Comparison of ENCODE assay signal across 2 cellular contexts in genomic region chr10:103889121-103889720, GRCh38.
TF ChIP-seq lines count a peak whose summit lies in the region.

No MANE protein-coding gene starts in this region.

TF ChIP-seq in HepG2, 621 proteins besides CTCF, POLR2A, EP300 and RAD21:
- TF ChIP-seq NR2F1 (CRISPR knock-in tag; IDR thresholded peaks at IDR 0.05), result no peak
- TF ChIP-seq HMG20B (CRISPR knock-in tag; conservative IDR thresholded peaks at IDR 0.05), result no peak
- TF ChIP-seq RORA (CRISPR knock-in tag; IDR thresholded peaks at IDR 0.05), result no peak
- TF ChIP-seq, protein P1, sequence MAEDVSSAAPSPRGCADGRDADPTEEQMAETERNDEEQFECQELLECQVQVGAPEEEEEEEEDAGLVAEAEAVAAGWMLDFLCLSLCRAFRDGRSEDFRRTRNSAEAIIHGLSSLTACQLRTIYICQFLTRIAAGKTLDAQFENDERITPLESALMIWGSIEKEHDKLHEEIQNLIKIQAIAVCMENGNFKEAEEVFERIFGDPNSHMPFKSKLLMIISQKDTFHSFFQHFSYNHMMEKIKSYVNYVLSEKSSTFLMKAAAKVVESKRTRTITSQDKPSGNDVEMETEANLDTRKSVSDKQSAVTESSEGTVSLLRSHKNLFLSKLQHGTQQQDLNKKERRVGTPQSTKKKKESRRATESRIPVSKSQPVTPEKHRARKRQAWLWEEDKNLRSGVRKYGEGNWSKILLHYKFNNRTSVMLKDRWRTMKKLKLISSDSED (CRISPR knock-in tag; IDR thresholded peaks at IDR 0.05), result no peak
- no peak for TF ChIP-seq ZNF569 (CRISPR knock-in tag; IDR thresholded peaks at IDR 0.05; ENCODE audit: borderline replicate concordance)
- no peak for TF ChIP-seq REXO4 (CRISPR knock-in tag; IDR thresholded peaks at IDR 0.05; ENCODE audit: borderline replicate concordance)
- TF ChIP-seq, protein P2, sequence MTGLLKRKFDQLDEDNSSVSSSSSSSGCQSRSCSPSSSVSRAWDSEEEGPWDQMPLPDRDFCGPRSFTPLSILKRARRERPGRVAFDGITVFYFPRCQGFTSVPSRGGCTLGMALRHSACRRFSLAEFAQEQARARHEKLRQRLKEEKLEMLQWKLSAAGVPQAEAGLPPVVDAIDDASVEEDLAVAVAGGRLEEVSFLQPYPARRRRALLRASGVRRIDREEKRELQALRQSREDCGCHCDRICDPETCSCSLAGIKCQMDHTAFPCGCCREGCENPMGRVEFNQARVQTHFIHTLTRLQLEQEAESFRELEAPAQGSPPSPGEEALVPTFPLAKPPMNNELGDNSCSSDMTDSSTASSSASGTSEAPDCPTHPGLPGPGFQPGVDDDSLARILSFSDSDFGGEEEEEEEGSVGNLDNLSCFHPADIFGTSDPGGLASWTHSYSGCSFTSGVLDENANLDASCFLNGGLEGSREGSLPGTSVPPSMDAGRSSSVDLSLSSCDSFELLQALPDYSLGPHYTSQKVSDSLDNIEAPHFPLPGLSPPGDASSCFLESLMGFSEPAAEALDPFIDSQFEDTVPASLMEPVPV (CRISPR knock-in tag; IDR thresholded peaks at IDR 0.05), result no peak
- TF ChIP-seq ZNF550 (CRISPR knock-in tag; IDR thresholded peaks at IDR 0.05; ENCODE audit: borderline replicate concordance), result no peak
- no peak for TF ChIP-seq ZNF878 (CRISPR knock-in tag; IDR thresholded peaks at IDR 0.05)
- TF ChIP-seq ZNF446 (CRISPR knock-in tag; IDR thresholded peaks at IDR 0.05), result no peak
TF ChIP-seq in HepG2: peak in this region for 0.

TF ChIP-seq in GM23338, 12 proteins besides CTCF, POLR2A, EP300 and RAD21:
- TF ChIP-seq POLR2AphosphoS5 (IDR thresholded peaks at IDR 0.05; ENCODE audit: low read depth), result no peak
- TF ChIP-seq ETS1 (IDR thresholded peaks at IDR 0.05), result no peak
- no peak for TF ChIP-seq EZH2phosphoT487 (IDR thresholded peaks at IDR 0.05; ENCODE audit: unreplicated experiment)
- no peak for TF ChIP-seq EZH2 (IDR thresholded peaks at IDR 0.05; ENCODE audit: low read depth, unreplicated experiment)
- TF ChIP-seq STAT1 (IDR thresholded peaks at IDR 0.05; ENCODE audit: unreplicated experiment), result no peak
- no peak for TF ChIP-seq JUNB (IDR thresholded peaks at IDR 0.05; ENCODE audit: unreplicated experiment)
- TF ChIP-seq ZNF114 (CRISPR knock-in tag; IDR thresholded peaks at IDR 0.05), result no peak
- no peak for TF ChIP-seq ZNF331 (CRISPR knock-in tag; IDR thresholded peaks at IDR 0.05; ENCODE audit: low read depth)
- TF ChIP-seq NANOG (IDR thresholded peaks at IDR 0.05; ENCODE audit: borderline replicate concordance), result no peak
- TF ChIP-seq CREB1 (CRISPR knock-in tag; IDR thresholded peaks at IDR 0.05; ENCODE audit: low read depth), result no peak
- TF ChIP-seq ZNF462 (CRISPR knock-in tag; IDR thresholded peaks at IDR 0.05), result no peak
- TF ChIP-seq, protein P3, sequence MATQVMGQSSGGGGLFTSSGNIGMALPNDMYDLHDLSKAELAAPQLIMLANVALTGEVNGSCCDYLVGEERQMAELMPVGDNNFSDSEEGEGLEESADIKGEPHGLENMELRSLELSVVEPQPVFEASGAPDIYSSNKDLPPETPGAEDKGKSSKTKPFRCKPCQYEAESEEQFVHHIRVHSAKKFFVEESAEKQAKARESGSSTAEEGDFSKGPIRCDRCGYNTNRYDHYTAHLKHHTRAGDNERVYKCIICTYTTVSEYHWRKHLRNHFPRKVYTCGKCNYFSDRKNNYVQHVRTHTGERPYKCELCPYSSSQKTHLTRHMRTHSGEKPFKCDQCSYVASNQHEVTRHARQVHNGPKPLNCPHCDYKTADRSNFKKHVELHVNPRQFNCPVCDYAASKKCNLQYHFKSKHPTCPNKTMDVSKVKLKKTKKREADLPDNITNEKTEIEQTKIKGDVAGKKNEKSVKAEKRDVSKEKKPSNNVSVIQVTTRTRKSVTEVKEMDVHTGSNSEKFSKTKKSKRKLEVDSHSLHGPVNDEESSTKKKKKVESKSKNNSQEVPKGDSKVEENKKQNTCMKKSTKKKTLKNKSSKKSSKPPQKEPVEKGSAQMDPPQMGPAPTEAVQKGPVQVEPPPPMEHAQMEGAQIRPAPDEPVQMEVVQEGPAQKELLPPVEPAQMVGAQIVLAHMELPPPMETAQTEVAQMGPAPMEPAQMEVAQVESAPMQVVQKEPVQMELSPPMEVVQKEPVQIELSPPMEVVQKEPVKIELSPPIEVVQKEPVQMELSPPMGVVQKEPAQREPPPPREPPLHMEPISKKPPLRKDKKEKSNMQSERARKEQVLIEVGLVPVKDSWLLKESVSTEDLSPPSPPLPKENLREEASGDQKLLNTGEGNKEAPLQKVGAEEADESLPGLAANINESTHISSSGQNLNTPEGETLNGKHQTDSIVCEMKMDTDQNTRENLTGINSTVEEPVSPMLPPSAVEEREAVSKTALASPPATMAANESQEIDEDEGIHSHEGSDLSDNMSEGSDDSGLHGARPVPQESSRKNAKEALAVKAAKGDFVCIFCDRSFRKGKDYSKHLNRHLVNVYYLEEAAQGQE (IDR thresholded peaks at IDR 0.05; ENCODE audit: unreplicated experiment), result no peak
